Comparison of ENCODE assay signal across 16 cellular contexts in the genomic region with DNA sequence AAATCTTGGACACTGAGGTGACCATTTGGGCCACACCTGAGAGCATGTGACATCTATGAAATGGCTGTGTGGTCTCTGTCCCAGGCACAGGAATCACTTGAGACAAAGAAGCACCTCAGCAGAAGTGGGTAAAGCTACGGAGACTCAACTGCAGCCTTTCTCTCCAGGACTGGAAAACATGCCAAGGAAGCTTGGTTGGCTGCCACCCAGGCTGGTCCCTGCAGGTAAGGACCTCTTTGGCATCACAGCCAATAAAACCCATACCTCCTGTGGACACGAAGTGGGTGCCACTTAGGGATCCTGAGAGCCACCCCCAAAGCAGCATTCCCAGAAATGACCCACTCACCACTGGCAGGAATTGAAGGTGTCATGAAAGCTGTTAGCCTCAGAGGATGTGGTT.
A peak's percentile ranks its signal among the peaks of the same experiment; 100 is the strongest.
DNase-seq lines count a peak whose midpoint lies in the region; ATAC-seq lines count a peak whose summit lies in the region.
"Had no signal": no experiment of that assay in that cellular context is flagged by ENCODE, and none has a peak within 500 bp of the region (broad histone marks: within the 10 kb centered on the region; RNA-seq: fewer than 3 reads in every experiment).

No MANE protein-coding gene starts in this region.

- CTCF ChIA-PET in activated naive CD4-positive, alpha-beta T cell treated with anti-CD3 and anti-CD28 coated beads, Interleukin-2, amount 10 ng/mL, durations not matched to agents 7 days and 5 days (lab: Charles Lee) = interaction anchor here (0.8 to 1.6 kb wide), 7 partner anchors 11 to 88 kb away, joined by 3 to 7 read pairs (median 3); no protein-coding TSS in a partner anchor

- H3K4me3 ChIP-seq in thymus (ENCODE audit: low read length) = no peak overlapping the region
- H3K4me3 ChIP-seq: MG63 had no signal

- H3K27ac Mint-ChIP-seq in activated naive CD4-positive, alpha-beta T cell treated with anti-CD3 and anti-CD28 coated beads, Interleukin-2, amount 10 ng/mL, durations not matched to agents 7 days and 5 days = peak overlapping the region; percentile 57
- H3K27ac Mint-ChIP-seq in activated naive CD4-positive, alpha-beta T cell treated with anti-CD3 and anti-CD28 coated beads, Interleukin-2, amount 50 U/mL, for 72 hours = peak overlapping the region; percentile 67 to 72

- H3K36me3 ChIP-seq in KOPT-K1 (ENCODE audit: insufficient read depth, low read length) (peaks cover 93% of the 10 kb centered on the region), thymus (ENCODE audit: control insufficient read depth, insufficient read depth) (peaks cover 38% of the 10 kb centered on the region)
- H3K36me3 ChIP-seq: BE2C, MG63 had no signal

- no peak overlapping the region for H3K4me3 Mint-ChIP-seq in activated naive CD4-positive, alpha-beta T cell treated with anti-CD3 and anti-CD28 coated beads, Interleukin-2, amount 10 ng/mL, durations not matched to agents 7 days and 5 days

- H3K27ac ChIP-seq in KOPT-K1 (ENCODE audit: low read depth, low read length, poor library complexity, severe bottlenecking) = peak overlapping the region; percentile 86
- H3K27ac ChIP-seq in thymus (ENCODE audit: low read depth) = peak overlapping the region; percentile 52
- H3K27ac ChIP-seq: KMS-11 had no signal

- 94% methylated on average over 2 of the region's 2 CpGs for WGBS in thymus

- H3K36me3 Mint-ChIP-seq in activated naive CD4-positive, alpha-beta T cell treated with anti-CD3 and anti-CD28 coated beads, Interleukin-2, amount 10 ng/mL, durations not matched to agents 7 days and 5 days = peaks cover 71% of the 10 kb centered on the region
- peaks cover 8 to 49% of the 10 kb centered on the region in 2 donors for H3K36me3 Mint-ChIP-seq in activated naive CD4-positive, alpha-beta T cell treated with anti-CD3 and anti-CD28 coated beads, Interleukin-2, amount 50 U/mL, for 72 hours

- no peak for DNase-seq in activated naive CD4-positive, alpha-beta T cell treated with anti-CD3 and anti-CD28 coated beads, Interleukin-2, amount 10 ng/mL, durations not matched to agents 7 days and 5 days
- DNase-seq in activated naive CD4-positive, alpha-beta T cell (lab: John Stamatoyannopoulos, UW) = no peak
- no peak for DNase-seq in activated naive CD4-positive, alpha-beta T cell treated with anti-CD3 and anti-CD28 coated beads, Interleukin-2, amount 50 U/mL, for 72 hours (ENCODE audit: low spot score in 2 of 2)
- DNase-seq: BE2C, DMS 273 treated with DMSO at 0.1 percent for 48 hours, MG63, NCI-H1092 treated with DMSO at 0.1 percent for 48 hours, NCI-H1694, NCI-H446 treated with DMSO at 0.1 percent for 48 hours, NCI-H82, SIG-M5 had no signal

- H3K9me3 ChIP-seq in KOPT-K1 (ENCODE audit: insufficient read depth, low read length, poor library complexity, severe bottlenecking) (no peaks in the 10 kb centered on the region), thymus (ENCODE audit: control insufficient read depth) (no peaks in the 10 kb centered on the region)
- H3K9me3 ChIP-seq: BE2C, MG63 had no signal

- peaks cover 86% of the 10 kb centered on the region for H3K4me1 Mint-ChIP-seq in activated naive CD4-positive, alpha-beta T cell treated with anti-CD3 and anti-CD28 coated beads, Interleukin-2, amount 10 ng/mL, durations not matched to agents 7 days and 5 days

- no peak for ATAC-seq in activated naive CD4-positive, alpha-beta T cell treated with anti-CD3 and anti-CD28 coated beads, Interleukin-2, amount 50 U/mL, for 72 hours
- ATAC-seq in HG02798 (IDR thresholded peaks at IDR 0.05; ENCODE audit: poor library complexity, unreplicated experiment) (no peak), HG03460 (IDR thresholded peaks at IDR 0.05; ENCODE audit: unreplicated experiment) (no peak)

- H3K27me3 ChIP-seq in thymus (ENCODE audit: control insufficient read depth, insufficient read depth) = no peaks in the 10 kb centered on the region
- H3K27me3 ChIP-seq: MG63 had no signal

- no peaks in the 10 kb centered on the region for H3K27me3 Mint-ChIP-seq in activated naive CD4-positive, alpha-beta T cell treated with anti-CD3 and anti-CD28 coated beads, Interleukin-2, amount 10 ng/mL, durations not matched to agents 7 days and 5 days

- H3K9me3 Mint-ChIP-seq in activated naive CD4-positive, alpha-beta T cell treated with anti-CD3 and anti-CD28 coated beads, Interleukin-2, amount 10 ng/mL, durations not matched to agents 7 days and 5 days = no peaks in the 10 kb centered on the region
- no peaks in the 10 kb centered on the region for H3K9me3 Mint-ChIP-seq in activated naive CD4-positive, alpha-beta T cell treated with anti-CD3 and anti-CD28 coated beads, Interleukin-2, amount 50 U/mL, for 72 hours

- H3K4me1 ChIP-seq in thymus (ENCODE audit: control insufficient read depth, insufficient read depth, low read length) = peaks cover 25% of the 10 kb centered on the region
- H3K4me1 ChIP-seq: BE2C had no signal
